23 cellular contexts compared by ENCODE assay signal in the genomic region with DNA sequence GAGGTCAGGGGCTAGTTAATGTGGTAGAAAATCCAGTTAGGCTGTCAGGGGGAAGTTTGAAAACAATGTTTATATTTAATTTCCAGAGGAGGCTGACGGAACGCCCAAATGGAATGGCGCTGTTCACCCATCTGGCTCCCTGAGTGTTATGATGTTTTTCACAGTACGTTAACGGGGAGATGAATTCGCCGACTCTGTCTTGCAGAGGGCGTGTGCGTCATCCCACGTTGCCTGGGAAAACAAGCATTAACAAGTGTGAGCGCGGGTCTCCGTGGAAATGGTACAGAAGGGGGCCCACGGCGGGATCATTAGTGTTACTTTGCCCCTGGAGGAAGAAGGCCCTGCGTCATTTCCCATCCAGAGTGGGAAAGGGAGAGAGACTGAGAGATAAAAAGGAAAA.
"Had no signal": no experiment of that assay in that cellular context is flagged by ENCODE, and none has a peak within 500 bp of the region (broad histone marks: within the 10 kb centered on the region; RNA-seq: fewer than 3 reads in every experiment).

No MANE protein-coding gene starts in this region.

- H3K27ac Mint-ChIP-seq: activated CD4-positive, alpha-beta memory T cell treated with anti-CD3 and anti-CD28 coated beads for 36 hours; activated CD4-positive, alpha-beta T cell treated with anti-CD3 and anti-CD28 coated beads, Interleukin-2, amount 10 ng/mL, durations not matched to agents 7 days and 5 days; activated naive CD4-positive, alpha-beta T cell treated with anti-CD3 and anti-CD28 coated beads, Interleukin-2, amount 10 ng/mL, durations not matched to agents 7 days and 5 days; activated naive CD8-positive, alpha-beta T cell treated with anti-CD3 and anti-CD28 coated beads, Interleukin-2, amount 10 ng/mL, durations not matched to agents 7 days and 5 days; activated T-helper 17 cell treated with anti-CD3 and anti-CD28 coated beads, Interleukin-2, amount 50 U/mL, for 72 hours; T-cell had no signal

- H3K36me3 ChIP-seq: adrenal gland, Peyer's patch had no signal

- ATAC-seq: activated T-helper 17 cell treated with anti-CD3 and anti-CD28 coated beads, Interleukin-2, amount 50 U/mL, for 72 hours; T-cell had no signal

- H3K27ac ChIP-seq: adrenal gland, KMS-11, Peyer's patch had no signal

- H3K27me3 ChIP-seq: adrenal gland, Peyer's patch had no signal

- H3K27me3 Mint-ChIP-seq: activated CD4-positive, alpha-beta memory T cell treated with anti-CD3 and anti-CD28 coated beads for 36 hours; activated CD4-positive, alpha-beta T cell treated with anti-CD3 and anti-CD28 coated beads, Interleukin-2, amount 10 ng/mL, durations not matched to agents 7 days and 5 days; activated naive CD8-positive, alpha-beta T cell treated with anti-CD3 and anti-CD28 coated beads, Interleukin-2, amount 10 ng/mL, durations not matched to agents 7 days and 5 days; activated T-helper 17 cell treated with anti-CD3 and anti-CD28 coated beads, Interleukin-2, amount 50 U/mL, for 72 hours; central memory CD8-positive, alpha-beta T cell; T-cell had no signal

- H3K9me3 ChIP-seq: adrenal gland, Peyer's patch had no signal

- H3K9me3 Mint-ChIP-seq: activated CD4-positive, alpha-beta memory T cell treated with anti-CD3 and anti-CD28 coated beads for 36 hours; activated CD4-positive, alpha-beta T cell treated with anti-CD3 and anti-CD28 coated beads, Interleukin-2, amount 10 ng/mL, durations not matched to agents 7 days and 5 days; activated naive CD4-positive, alpha-beta T cell treated with anti-CD3 and anti-CD28 coated beads, Interleukin-2, amount 10 ng/mL, durations not matched to agents 7 days and 5 days; activated naive CD8-positive, alpha-beta T cell treated with anti-CD3 and anti-CD28 coated beads, Interleukin-2, amount 10 ng/mL, durations not matched to agents 7 days and 5 days; activated T-helper 17 cell treated with anti-CD3 and anti-CD28 coated beads, Interleukin-2, amount 50 U/mL, for 72 hours; central memory CD8-positive, alpha-beta T cell; T-cell had no signal

- H3K4me1 ChIP-seq: adrenal gland had no signal

- H3K4me2 ChIP-seq: KMS-11 had no signal

- H3K4me3 ChIP-seq: adrenal gland, Peyer's patch had no signal

- H3K4me3 Mint-ChIP-seq: activated CD4-positive, alpha-beta memory T cell treated with anti-CD3 and anti-CD28 coated beads for 36 hours; activated CD4-positive, alpha-beta T cell treated with anti-CD3 and anti-CD28 coated beads, Interleukin-2, amount 10 ng/mL, durations not matched to agents 7 days and 5 days; activated naive CD4-positive, alpha-beta T cell treated with anti-CD3 and anti-CD28 coated beads, Interleukin-2, amount 10 ng/mL, durations not matched to agents 7 days and 5 days; activated naive CD8-positive, alpha-beta T cell treated with anti-CD3 and anti-CD28 coated beads, Interleukin-2, amount 10 ng/mL, durations not matched to agents 7 days and 5 days; activated T-helper 17 cell treated with anti-CD3 and anti-CD28 coated beads, Interleukin-2, amount 50 U/mL, for 72 hours; central memory CD8-positive, alpha-beta T cell; T-cell had no signal

- DNase-seq: activated CD4-positive, alpha-beta memory T cell treated with anti-CD3 and anti-CD28 coated beads for 36 hours; activated CD4-positive, alpha-beta T cell treated with anti-CD3 and anti-CD28 coated beads, Interleukin-2, amount 10 ng/mL, durations not matched to agents 7 days and 5 days; activated CD4-positive, CD25-positive, alpha-beta regulatory T cell; activated gamma-delta T cell; activated naive CD4-positive, alpha-beta T cell treated with anti-CD3 and anti-CD28 coated beads, Interleukin-2, amount 10 ng/mL, durations not matched to agents 7 days and 5 days; activated naive CD8-positive, alpha-beta T cell treated with anti-CD3 and anti-CD28 coated beads, Interleukin-2, amount 10 ng/mL, durations not matched to agents 7 days and 5 days; activated T-cell treated with anti-CD3 and anti-CD28 coated beads for 4 hours; activated T-cell treated with anti-CD3 and anti-CD28 coated beads, Interleukin-2, amount 50 U/mL, for 48 hours; adrenal gland; NCI-H1092; NCI-H2029 treated with DMSO at 0.1 percent for 48 hours; NCI-H446; NCI-H526; NK-92 treated with Interleukin-12 subunit alpha and Interleukin-12 subunit beta, amount 100 ng/mL, for 24 hours; OCI-M1; Peyer's patch; SHP77 treated with DMSO at 0.1 percent for 48 hours; T-cell; T-helper 2 cell; T1000 had no signal

- H3K36me3 Mint-ChIP-seq: activated CD4-positive, alpha-beta memory T cell treated with anti-CD3 and anti-CD28 coated beads for 36 hours; T-cell had no signal

- H3K9ac ChIP-seq: KMS-11 had no signal
